In genomic region chr4:139817657-139818452, GRCh38 we compare ENCODE assay signal across 1 cellular context.
TF ChIP-seq lines count a peak whose summit lies in the region.

No MANE protein-coding gene starts in this region.

TF ChIP-seq in IMR-90, 13 proteins besides CTCF, POLR2A, EP300 and RAD21:
- TF ChIP-seq MAFK (IDR thresholded peaks at IDR 0.05; ENCODE audit: low read depth, low read length): no peak
- no peak for TF ChIP-seq USF2 (IDR thresholded peaks at IDR 0.05; ENCODE audit: low read depth, low read length)
- no peak for TF ChIP-seq MAZ (IDR thresholded peaks at IDR 0.05; ENCODE audit: borderline replicate concordance, low read depth, low read length)
- TF ChIP-seq RFX5 (IDR thresholded peaks at IDR 0.05; ENCODE audit: low read depth, low read length): no peak
- TF ChIP-seq BHLHE40 (IDR thresholded peaks at IDR 0.05; ENCODE audit: low read depth, low read length): no peak
- TF ChIP-seq FOS (IDR thresholded peaks at IDR 0.05; ENCODE audit: low read depth, low read length): no peak
- no peak for TF ChIP-seq ELK1 (IDR thresholded peaks at IDR 0.05; ENCODE audit: borderline replicate concordance, low read depth, low read length)
- no peak for TF ChIP-seq MXI1 (IDR thresholded peaks at IDR 0.05; ENCODE audit: borderline replicate concordance, low read depth, low read length)
- TF ChIP-seq CHD1 (IDR thresholded peaks at IDR 0.05; ENCODE audit: low read depth, low read length): no peak
- TF ChIP-seq SMC3 (IDR thresholded peaks at IDR 0.05; ENCODE audit: low read depth, low read length): no peak
- no peak for TF ChIP-seq RCOR1 (IDR thresholded peaks at IDR 0.05; ENCODE audit: insufficient replicate concordance, low read length)
- no peak for TF ChIP-seq CEBPB (IDR thresholded peaks at IDR 0.05; ENCODE audit: low read depth, low read length)
